ENCODE assay signal across 15 cellular contexts in the genomic region with DNA sequence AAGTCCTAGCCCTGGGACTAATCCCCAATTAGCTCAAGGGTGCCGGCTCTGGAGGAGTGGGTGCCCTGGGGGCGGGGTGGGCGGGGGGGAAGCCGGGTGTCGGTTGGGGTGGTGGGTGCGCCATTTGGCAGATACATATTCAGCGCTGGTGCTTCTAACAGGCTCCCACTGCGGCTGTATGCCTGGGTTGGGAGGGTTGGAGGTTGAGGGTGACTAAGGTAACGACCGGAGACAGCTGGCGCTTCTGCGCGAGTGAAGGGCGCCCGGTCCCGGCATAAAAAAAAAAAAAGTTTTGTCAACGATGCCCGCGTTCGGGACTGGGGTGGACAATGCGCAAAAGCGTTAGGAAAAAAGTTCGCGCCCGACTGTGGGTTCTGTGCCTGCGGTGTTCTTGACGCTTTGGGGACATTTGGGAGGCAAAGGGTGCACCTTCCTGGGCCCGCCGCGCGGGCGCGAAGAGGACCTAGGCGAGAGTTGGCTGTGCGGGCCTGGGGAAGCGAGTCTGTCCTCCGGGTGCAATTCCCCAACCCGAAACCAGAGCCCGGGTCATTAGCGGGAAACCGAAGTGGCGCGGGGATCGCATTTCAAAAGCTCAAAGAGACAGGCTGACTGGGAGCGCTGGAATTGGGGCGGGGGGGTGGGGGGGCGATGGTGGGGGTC. TPM values are rescaled to one million over a fixed set of nuclear protein-coding genes. Genes with fewer than 3 reads are reported as not detected.
A peak's percentile ranks its signal among the peaks of the same experiment; 100 is the strongest.
DNase-seq lines count a peak whose midpoint lies in the region; ATAC-seq and TF ChIP-seq lines count a peak whose summit lies in the region.
"Had no signal": no experiment of that assay in that cellular context is flagged by ENCODE, and none has a peak within 500 bp of the region (broad histone marks: within the 10 kb centered on the region; RNA-seq: fewer than 3 reads in every experiment).

No MANE protein-coding gene starts in this region.

- H4K20me1 ChIP-seq in hepatocyte (ENCODE audit: insufficient read depth, poor library complexity, severe bottlenecking) = no peaks in the 10 kb centered on the region

- peak overlapping the region; percentile 97 for H3K27ac ChIP-seq in VCaP
- H3K27ac ChIP-seq in hepatocyte = peak overlapping the region; percentile 97
- no peak overlapping the region for H3K27ac ChIP-seq in psoas muscle
- H3K27ac ChIP-seq: neutrophil, testis had no signal

- no peak overlapping the region for H2AFZ ChIP-seq in hepatocyte

- H3K79me2 ChIP-seq in hepatocyte = peaks cover 46% of the 10 kb centered on the region

- H3K36me3 ChIP-seq in hepatocyte (replicated peaks; ENCODE audit: insufficient read depth, low read depth) (no peaks in the 10 kb centered on the region), psoas muscle (ENCODE audit: insufficient read depth in 1 of 2, low read depth in 1 of 2) (no peaks in the 10 kb centered on the region)
- H3K36me3 ChIP-seq: neutrophil had no signal

- TF ChIP-seq CTCF in VCaP (conservative IDR thresholded peaks at IDR 0.05) = no peak
- no peak for TF ChIP-seq CTCF in hepatocyte (IDR thresholded peaks at IDR 0.05; ENCODE audit: poor library complexity)
- no peak for TF ChIP-seq CTCF in psoas muscle (IDR thresholded peaks at IDR 0.05)

- intact Hi-C loops in psoas muscle (cut with DNase I) = loop anchor here (1.0 to 10.0 kb wide), 3 partner anchors 510 to 1091 kb away; no protein-coding TSS in a partner anchor

- no peaks in the 10 kb centered on the region for H3K9me2 ChIP-seq in hepatocyte (replicated peaks; ENCODE audit: insufficient read depth)

- H3K4me3 Mint-ChIP-seq in activated T-cell treated with anti-CD3 and anti-CD28 coated beads, Interleukin-2, amount 50 U/mL, for 4 hours = no peak overlapping the region
- H3K4me3 Mint-ChIP-seq: activated naive CD4-positive, alpha-beta T cell treated with anti-CD3 and anti-CD28 coated beads for 36 hours; central memory CD8-positive, alpha-beta T cell had no signal

- ATAC-seq in psoas muscle (peak in 1 of 4 donors; percentile 36), HG03097 (IDR thresholded peaks at IDR 0.05; ENCODE audit: low FRiP score, unreplicated experiment) (no peak)
- no peak for ATAC-seq in activated T-cell treated with anti-CD3 and anti-CD28 coated beads, Interleukin-2, amount 50 U/mL, for 4 hours

- 16% methylated on average over 36 of the region's 47 CpGs for WGBS in hepatocyte (ENCODE audit: low lambda C conversion rate, missing lambda C conversion rate)
- WGBS in psoas muscle, 3 donors = 11 to 12% (median 11%) methylated on average over 43 to 47 of the region's 47 CpGs

- H3K9me3 Mint-ChIP-seq in activated T-cell treated with anti-CD3 and anti-CD28 coated beads, Interleukin-2, amount 50 U/mL, for 4 hours = no peaks in the 10 kb centered on the region
- H3K9me3 Mint-ChIP-seq: activated naive CD4-positive, alpha-beta T cell treated with anti-CD3 and anti-CD28 coated beads for 36 hours; central memory CD8-positive, alpha-beta T cell had no signal

- H3K9me3 ChIP-seq in hepatocyte (ENCODE audit: low read depth) (no peaks in the 10 kb centered on the region), psoas muscle (no peaks in the 10 kb centered on the region)
- H3K9me3 ChIP-seq: neutrophil, testis had no signal

- peaks cover 1% of the 10 kb centered on the region for H3K4me1 Mint-ChIP-seq in activated T-cell treated with anti-CD3 and anti-CD28 coated beads, Interleukin-2, amount 50 U/mL, for 4 hours (ENCODE audit: low read depth)

- H3K36me3 Mint-ChIP-seq in activated T-cell treated with anti-CD3 and anti-CD28 coated beads, Interleukin-2, amount 50 U/mL, for 4 hours (ENCODE audit: insufficient read depth) = no peaks in the 10 kb centered on the region

- H3K27me3 ChIP-seq in hepatocyte (no peaks in the 10 kb centered on the region), psoas muscle (ENCODE audit: insufficient read depth in 3 of 3, low read length in 2 of 3) (peaks cover 9 to 55% (median 17%) of the 10 kb centered on the region in 3 donors)
- H3K27me3 ChIP-seq: testis had no signal

- peaks cover 65% of the 10 kb centered on the region for H3K27me3 Mint-ChIP-seq in activated T-cell treated with anti-CD3 and anti-CD28 coated beads, Interleukin-2, amount 50 U/mL, for 4 hours (ENCODE audit: low read depth)

- DNase-seq in ELF-1 (ENCODE audit: low read depth, low spot score) (peak; percentile 64), hepatocyte (ENCODE audit: low spot score) (peak; percentile 36), psoas muscle (peak in 1 of 2 donors; percentile 41), NCI-H748 treated with DMSO at 0.1 percent for 48 hours (lab: John Stamatoyannopoulos, UW) (no peak), Ammon's horn (ENCODE audit: low spot score) (no peak)
- no peak for DNase-seq in activated T-cell treated with anti-CD3 and anti-CD28 coated beads, Interleukin-2, amount 50 U/mL, for 4 hours
- DNase-seq: activated naive CD4-positive, alpha-beta T cell treated with anti-CD3 and anti-CD28 coated beads for 36 hours; AML-193; DMS 273 treated with DMSO at 0.1 percent for 48 hours; testis had no signal

- peaks cover 19% of the 10 kb centered on the region for H3K4me1 ChIP-seq in hepatocyte (ENCODE audit: insufficient read depth)
- H3K4me1 ChIP-seq in psoas muscle = no peaks in the 10 kb centered on the region

- peak overlapping the region; percentile 78 for H3K4me2 ChIP-seq in hepatocyte

- no peak overlapping the region for H3K4me3 ChIP-seq in hepatocyte
- H3K4me3 ChIP-seq in psoas muscle = peak overlapping the region; percentile 28
- H3K4me3 ChIP-seq: lung had no signal

RNA-seq across cellular contexts. Expression of gene TBX3, which starts 19.2 kb away (rescaled TPM):
- total RNA-seq in hepatocyte = 133 and 142 TPM in 2 replicates
- 108 and 109 TPM in 2 replicates for polyA plus RNA-seq in hepatocyte
- total RNA-seq in psoas muscle = 10 to 100 TPM in 3 of 4 donors, 1 to 10 TPM in 1; 7.4 to 50.8 (median 30.8) TPM
- polyA plus RNA-seq in psoas muscle = 10 to 100 TPM in 1 of 3 donors, 1 to 10 TPM in 2; 5.0 to 15.8 (median 9.8) TPM
- total RNA-seq in activated T-cell treated with anti-CD3 and anti-CD28 coated beads, Interleukin-2, amount 50 U/mL, for 4 hours = under 1 TPM; 0.18 to 0.30 (median 0.24) TPM
- total RNA-seq: activated naive CD4-positive, alpha-beta T cell treated with anti-CD3 and anti-CD28 coated beads for 36 hours had no signal

Comparison
In these comparisons a context has a peak if more than half of its experiments do, and no peak if none do; other contexts are left out.
1. DNase-seq: peak in ELF-1 (single experiment) and hepatocyte (single experiment); none in activated T-cell treated with anti-CD3 and anti-CD28 coated beads, Interleukin-2, amount 50 U/mL, for 4 hours (single experiment), NCI-H748 treated with DMSO at 0.1 percent for 48 hours (single experiment) and Ammon's horn (single experiment).
2. RNA of gene TBX3, which starts 19.2 kb away (total RNA-seq): 133 to 142 TPM in hepatocyte and 7.4 to 50.8 TPM in psoas muscle; 0.18 to 0.30 TPM in activated T-cell treated with anti-CD3 and anti-CD28 coated beads, Interleukin-2, amount 50 U/mL, for 4 hours; every median in the first group is over 4 times any median in the second.